Comparison of ENCODE assay signal across 1 cellular context in the genomic region with DNA sequence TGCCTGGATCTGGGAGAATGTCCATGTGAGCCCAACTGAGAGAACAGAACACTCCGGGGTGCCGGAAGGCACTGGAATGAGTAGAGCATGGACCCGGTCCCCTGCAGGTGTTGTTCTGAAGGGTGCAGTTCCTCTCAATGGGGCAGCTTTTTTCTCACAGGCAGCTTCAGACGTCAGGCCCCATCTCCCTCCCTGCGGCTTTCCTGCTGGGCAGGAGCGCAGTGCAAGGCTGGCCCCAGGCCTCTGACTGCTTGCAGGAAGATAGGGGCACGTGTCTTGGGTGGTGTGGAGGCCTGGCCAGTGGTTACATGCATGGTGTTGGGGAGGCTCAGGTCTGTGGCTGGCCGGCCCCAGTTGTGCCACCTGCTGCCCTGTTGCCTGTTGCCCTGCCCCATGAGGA. TPM values are rescaled to one million over a fixed set of nuclear protein-coding genes. Genes with fewer than 3 reads are reported as not detected.
"Had no signal": no experiment of that assay in that cellular context is flagged by ENCODE, and none has a peak within 500 bp of the region (broad histone marks: within the 10 kb centered on the region; RNA-seq: fewer than 3 reads in every experiment).

No MANE protein-coding gene starts in this region.

RNA-seq across cellular contexts. Expression of a gene that starts 10.5 kb away (rescaled TPM):
- total RNA-seq: ascending aorta had no signal
